Comparison of ENCODE assay signal across 9 cellular contexts in genomic region chr2:197256021-197256420, GRCh38. TPM values are rescaled to one million over a fixed set of nuclear protein-coding genes. Genes with fewer than 3 reads are reported as not detected.
A peak's percentile ranks its signal among the peaks of the same experiment; 100 is the strongest.
DNase-seq lines count a peak whose midpoint lies in the region; ATAC-seq, FAIRE-seq and TF ChIP-seq lines count a peak whose summit lies in the region.
"Had no signal": no experiment of that assay in that cellular context is flagged by ENCODE, and none has a peak within 500 bp of the region (broad histone marks: within the 10 kb centered on the region; RNA-seq: fewer than 3 reads in every experiment).

No MANE protein-coding gene starts in this region.

- POLR2A ChIA-PET in CD4-positive, alpha-beta memory T cell (lab: Charles Lee; ENCODE audit: partially characterized antibody): interaction anchor here (0.6 to 55.3 kb wide), 17 partner anchors 8 to 202 kb away, joined by 3 to 1394 read pairs (median 6); partner anchors contain the start of gene ANKRD44

- peak overlapping the region; percentile 93 to 98 (median 96) for H3K27ac Mint-ChIP-seq in CD4-positive, alpha-beta memory T cell
- no peak overlapping the region for H3K27ac Mint-ChIP-seq in astrocyte (ENCODE audit: unreplicated experiment)
- peak overlapping the region; percentile 68 for H3K27ac Mint-ChIP-seq in neural crest cell (ENCODE audit: unreplicated experiment)

- in situ Hi-C loops in KBM-7 (cut with MboI; ENCODE audit: low pct_unique_long_range_greater_than_20kb, low sequenced_read_pairs): no loop called here

- peak overlapping the region; percentile 9 for H2AFZ ChIP-seq in astrocyte (ENCODE audit: low read depth, low read length)

- H4K20me1 ChIP-seq in astrocyte (ENCODE audit: insufficient read depth, low read length): no peaks in the 10 kb centered on the region

- CTCF ChIA-PET in CD4-positive, alpha-beta memory T cell (lab: Charles Lee; ENCODE audit: partially characterized antibody): interaction anchor here (1.0 to 3.9 kb wide), 11 partner anchors 9 to 87 kb away, joined by 3 to 17 read pairs (median 5); partner anchors contain the start of gene ANKRD44

- intact Hi-C loops in CD4-positive, alpha-beta memory T cell (cut with micrococcal nuclease): loop anchor here (1.0 to 2.0 kb wide), 3 partner anchors 16 to 57 kb away; no protein-coding TSS in a partner anchor

- peak overlapping the region; percentile 53 for H3K9ac ChIP-seq in astrocyte (ENCODE audit: low read length)

- peak overlapping the region; percentile 79 for H3K4me2 ChIP-seq in astrocyte (ENCODE audit: low read length)

- peaks cover 11 to 18% of the 10 kb centered on the region in 2 donors for H3K36me3 Mint-ChIP-seq in CD4-positive, alpha-beta memory T cell
- H3K36me3 Mint-ChIP-seq in astrocyte (ENCODE audit: low read depth, unreplicated experiment): no peaks in the 10 kb centered on the region
- H3K36me3 Mint-ChIP-seq in neural crest cell (ENCODE audit: low read depth): no peaks in the 10 kb centered on the region

- H3K9me3 Mint-ChIP-seq in CD4-positive, alpha-beta memory T cell: peaks cover 0 to 2% (median 0%) of the 10 kb centered on the region in 8 donors
- H3K9me3 Mint-ChIP-seq in astrocyte (ENCODE audit: unreplicated experiment) (no peaks in the 10 kb centered on the region), neural crest cell (no peaks in the 10 kb centered on the region)

- FAIRE-seq in astrocyte (lab: Jason Lieb, UNC): peak; percentile 41

- TF ChIP-seq CTCF in astrocyte (IDR thresholded peaks at IDR 0.05; ENCODE audit: insufficient read depth, low read depth, low read length) (no peak), neural crest cell (conservative IDR thresholded peaks at IDR 0.05) (no peak)

- H3K27ac ChIP-seq in CD4-positive, alpha-beta memory T cell (ENCODE audit: low read depth, low read length): peak overlapping the region; percentile 70
- no peak overlapping the region for H3K27ac ChIP-seq in astrocyte (ENCODE audit: low read depth, low read length)

- H3K36me3 ChIP-seq in CD4-positive, alpha-beta memory T cell (ENCODE audit: insufficient read depth, low read length): no peaks in the 10 kb centered on the region
- H3K36me3 ChIP-seq in astrocyte (ENCODE audit: insufficient read depth, low read length): no peaks in the 10 kb centered on the region

- peak; percentile 2 for ATAC-seq in HG03342 (IDR thresholded peaks at IDR 0.05; ENCODE audit: unreplicated experiment)
- no peak for ATAC-seq in HG03442 (IDR thresholded peaks at IDR 0.05; ENCODE audit: unreplicated experiment)
- ATAC-seq in esophagus mucosa: no peak

- H3K79me2 ChIP-seq in astrocyte (ENCODE audit: insufficient read depth, low read length): no peaks in the 10 kb centered on the region

- peak overlapping the region in 1 of 2 donors; percentile 12 for H3K4me3 ChIP-seq in CD4-positive, alpha-beta memory T cell (ENCODE audit: low read length in 2 of 2)
- H3K4me3 ChIP-seq in astrocyte (ENCODE audit: insufficient read depth, low read depth, low read length): no peak overlapping the region

- H3K27me3 Mint-ChIP-seq in CD4-positive, alpha-beta memory T cell: no peaks in the 10 kb centered on the region
- H3K27me3 Mint-ChIP-seq in astrocyte (ENCODE audit: low read depth, unreplicated experiment): no peaks in the 10 kb centered on the region
- no peaks in the 10 kb centered on the region for H3K27me3 Mint-ChIP-seq in neural crest cell (ENCODE audit: low read depth)

- H3K27me3 ChIP-seq in CD4-positive, alpha-beta memory T cell (ENCODE audit: insufficient read depth, low read length): no peaks in the 10 kb centered on the region
- no peaks in the 10 kb centered on the region for H3K27me3 ChIP-seq in astrocyte (ENCODE audit: insufficient read depth, low read length)

- H3K9me3 ChIP-seq in CD4-positive, alpha-beta memory T cell (ENCODE audit: control insufficient read depth in 1 of 2, low read length in 2 of 2): no peaks in the 10 kb centered on the region
- H3K9me3 ChIP-seq in astrocyte (ENCODE audit: insufficient read depth, low read depth, low read length): no peaks in the 10 kb centered on the region

- peaks cover 83% of the 10 kb centered on the region for H3K4me1 ChIP-seq in CD4-positive, alpha-beta memory T cell (ENCODE audit: insufficient read depth, low read length)
- H3K4me1 ChIP-seq in astrocyte (ENCODE audit: insufficient read depth, low read length): peaks cover 7% of the 10 kb centered on the region

- peak overlapping the region; percentile 61 to 92 (median 82) for H3K4me3 Mint-ChIP-seq in CD4-positive, alpha-beta memory T cell
- no peak overlapping the region for H3K4me3 Mint-ChIP-seq in astrocyte (ENCODE audit: unreplicated experiment)
- H3K4me3 Mint-ChIP-seq in neural crest cell: peak overlapping the region; percentile 11

- no peak for DNase-seq in CD4-positive, alpha-beta memory T cell
- DNase-seq in astrocyte (ENCODE audit: low read depth) (no peak), neural crest cell (ENCODE audit: low read depth, low spot score) (no peak), KBM-7 (no peak), glomerular visceral epithelial cell (ENCODE audit: extremely low spot score) (no peak)
- DNase-seq: NCI-H524 had no signal

- peaks cover 58 to 78% (median 67%) of the 10 kb centered on the region in 4 donors for H3K4me1 Mint-ChIP-seq in CD4-positive, alpha-beta memory T cell
- H3K4me1 Mint-ChIP-seq in astrocyte (ENCODE audit: low read depth, unreplicated experiment) (peaks cover 12% of the 10 kb centered on the region), neural crest cell (peaks cover 32% of the 10 kb centered on the region)

RNA-seq across cellular contexts. Expression of gene ANKRD44, which starts 54.6 kb away (rescaled TPM):
- total RNA-seq in CD4-positive, alpha-beta memory T cell: 100 to 1,000 TPM; 229 to 248 TPM
- polyA plus RNA-seq in CD4-positive, alpha-beta memory T cell: 10 to 100 TPM; 51.5 to 87.9 TPM
- total RNA-seq in astrocyte (7.2 and 7.8 TPM in 2 replicates), neural crest cell (11.2 and 13.5 TPM in 2 replicates), esophagus mucosa (6.8 TPM)

Comparison
In these comparisons a context has a peak if more than half of its experiments do, and no peak if none do; other contexts are left out.
1. RNA of gene ANKRD44, which starts 54.6 kb away (total RNA-seq): 229 to 248 TPM in CD4-positive, alpha-beta memory T cell; 11.2 to 13.5 TPM in neural crest cell, 7.2 to 7.8 TPM in astrocyte and 6.8 TPM in esophagus mucosa (single experiment); every median in the first group is over 10 times any median in the second.